ENCODE assay signal across 23 cellular contexts in the genomic region with DNA sequence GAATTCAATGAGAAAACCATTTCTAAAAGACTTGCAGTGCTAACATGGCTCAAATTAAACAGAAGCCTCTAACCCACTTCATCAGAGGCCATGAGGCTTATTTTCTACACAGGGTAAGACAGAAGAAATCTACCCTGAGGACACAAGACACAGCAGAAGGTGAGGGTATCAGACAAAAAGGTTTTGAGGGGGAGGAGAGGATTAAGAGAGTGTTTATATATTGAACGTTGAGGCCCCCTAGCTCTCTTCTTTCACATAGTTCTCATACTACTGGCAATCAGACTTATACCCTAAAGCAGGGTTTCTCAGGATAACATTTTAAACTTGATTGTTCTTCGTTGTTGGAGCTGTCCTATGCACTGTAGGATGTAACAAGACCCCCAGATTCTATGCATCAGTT. TPM values are rescaled to one million over a fixed set of nuclear protein-coding genes. Genes with fewer than 3 reads are reported as not detected.
A peak's percentile ranks its signal among the peaks of the same experiment; 100 is the strongest.
DNase-seq lines count a peak whose midpoint lies in the region; ATAC-seq, FAIRE-seq and TF ChIP-seq lines count a peak whose summit lies in the region.
"Had no signal": no experiment of that assay in that cellular context is flagged by ENCODE, and none has a peak within 500 bp of the region (broad histone marks: within the 10 kb centered on the region; RNA-seq: fewer than 3 reads in every experiment).

No MANE protein-coding gene starts in this region.

- H3K79me2 ChIP-seq in K562 (ENCODE audit: control insufficient read depth, insufficient read depth, low read length) (peaks cover 75% of the 10 kb centered on the region), smooth muscle cell (ENCODE audit: low read depth) (peaks cover 82% of the 10 kb centered on the region)

- no peak overlapping the region for H3K18ac ChIP-seq in IMR-90 (ENCODE audit: low read depth, low read length)

- H2BK120ac ChIP-seq in IMR-90 (ENCODE audit: low read depth, low read length), result no peak overlapping the region

- H2BK20ac ChIP-seq in IMR-90 (ENCODE audit: low read depth, low read length), result no peak overlapping the region

- 0 out of 2 replicates have a peak, but pooled peaks cover 3% of the 10 kb centered on the region for H3K4me1 ChIP-seq in IMR-90 (ENCODE audit: control insufficient read depth, insufficient read depth, low read length)
- H3K4me1 ChIP-seq in K562 (replicated peaks in 1 of 2; ENCODE audit: control insufficient read depth in 2 of 2, insufficient read depth in 2 of 2, low read length in 2 of 2), result no peaks in the 10 kb centered on the region
- H3K4me1 ChIP-seq in smooth muscle cell (ENCODE audit: low read depth), result peaks cover 17% of the 10 kb centered on the region
- H3K4me1 ChIP-seq: A549; BLaER1 treated with 17β-estradiol and CSF1 and Interleukin-3, amounts not matched to agents 10 nM and 100 nM had no signal

- no peak overlapping the region for H3K27ac Mint-ChIP-seq in T-helper 17 cell

- in situ Hi-C loops in IMR-90 (cut with MboI; ENCODE audit: low sequenced_read_pairs) (loop anchor here (25.0 kb wide), 1 partner anchor 988 kb away; no protein-coding TSS in a partner anchor), K562 (cut with MboI) (loop anchor here (10.0 kb wide), 1 partner anchor 206 kb away; no protein-coding TSS in a partner anchor)

- no TSS peak for BruUV-seq in IMR-90 (replicated peaks; lab: Mats Ljungman, UMichigan)
- BruUV-seq in K562 (replicated peaks; lab: Mats Ljungman, UMichigan), result no TSS peak

- H3K9me1 ChIP-seq in IMR-90 (ENCODE audit: insufficient read depth, low read length) (peaks cover 3% of the 10 kb centered on the region; the same call in 1 of the 2 replicates), K562 (ENCODE audit: control insufficient read depth, insufficient read depth, low read length) (no peaks in the 10 kb centered on the region)

- dilution Hi-C loops in IMR-90 (cut with HindIII; ENCODE audit: low sequenced_read_pairs, unreplicated experiment), result no loop called here

- no peak for TF ChIP-seq EP300 in K562 (IDR thresholded peaks at IDR 0.05; ENCODE audit: low read length)

- WGBS in IMR-90 (ENCODE audit: extremely low coverage in 2 of 2, insufficient read length in 1 of 2), 2 experiments, result no CpG with 5 or more reads among the region's 2 CpGs
- 18% methylated on average over 2 of the region's 2 CpGs for WGBS in K562 (ENCODE audit: insufficient coverage, low coverage, missing lambda C conversion rate)
- 49% methylated on average over 2 of the region's 2 CpGs for WGBS in smooth muscle cell (ENCODE audit: low lambda C conversion rate)

- H3K4me1 Mint-ChIP-seq in T-helper 17 cell, result peaks cover 26% of the 10 kb centered on the region

- no peak overlapping the region for H2AK5ac ChIP-seq in IMR-90 (ENCODE audit: low read depth, low read length)

- no peak overlapping the region for H2BK5ac ChIP-seq in IMR-90 (ENCODE audit: low read depth, low read length, poor library complexity, severe bottlenecking)

- H3K4me2 ChIP-seq in IMR-90 (ENCODE audit: low read depth, low read length), result no peak overlapping the region
- no peak overlapping the region for H3K4me2 ChIP-seq in K562 (ENCODE audit: insufficient read depth, low read length)
- H3K4me2 ChIP-seq in smooth muscle cell, result peak overlapping the region; percentile 30
- H3K4me2 ChIP-seq: A549; BLaER1 treated with 17β-estradiol and CSF1 and Interleukin-3, amounts not matched to agents 10 nM and 100 nM; KMS-11; SK-N-SH had no signal

- no peaks in the 10 kb centered on the region for H3K27me3 ChIP-seq in IMR-90 (ENCODE audit: control insufficient read depth, insufficient read depth, low read length)
- no peaks in the 10 kb centered on the region for H3K27me3 ChIP-seq in K562 (ENCODE audit: control insufficient read depth in 2 of 2, insufficient read depth in 2 of 2, low read length in 2 of 2)
- H3K27me3 ChIP-seq in smooth muscle cell (ENCODE audit: low read depth), result no peaks in the 10 kb centered on the region
- H3K27me3 ChIP-seq: BLaER1 treated with 17β-estradiol and CSF1 and Interleukin-3, amounts not matched to agents 10 nM and 100 nM had no signal

- H4K91ac ChIP-seq in IMR-90 (ENCODE audit: insufficient read depth, low read depth, low read length), result no peak overlapping the region

- no peak overlapping the region for H3K27ac ChIP-seq in IMR-90 (ENCODE audit: insufficient read depth, low read length)
- H3K27ac ChIP-seq in K562 (ENCODE audit: extremely low read depth, low read depth, low read length), result no peak overlapping the region
- no peak overlapping the region for H3K27ac ChIP-seq in smooth muscle cell (ENCODE audit: low read depth)
- H3K27ac ChIP-seq: A549; BLaER1 treated with 17β-estradiol and CSF1 and Interleukin-3, amounts not matched to agents 10 nM and 100 nM; KMS-11 had no signal

- POLR2A ChIA-PET in IMR-90 (lab: Charles Lee; ENCODE audit: unreplicated experiment) (no interaction called here), K562 (lab: Yijun Ruan, JAX) (no interaction called here)

- no peak overlapping the region for H2BK15ac ChIP-seq in IMR-90 (ENCODE audit: low read depth, low read length)

- intact Hi-C loops in IMR-90 (cut with micrococcal nuclease) (loop anchor here (10.0 kb wide), 1 partner anchor 356 kb away; no protein-coding TSS in a partner anchor), K562 (cut with micrococcal nuclease) (no loop called here)

- TF ChIP-seq RAD21 in IMR-90 (IDR thresholded peaks at IDR 0.05; ENCODE audit: low read length) (no peak), K562 (CRISPR knock-in tag; conservative IDR thresholded peaks at IDR 0.05 in 1 of 2, IDR thresholded peaks at IDR 0.05 in 1 of 2) (no peak)

- H4K5ac ChIP-seq in IMR-90 (ENCODE audit: low read depth, low read length), result no peak overlapping the region

- H3K4ac ChIP-seq in IMR-90 (ENCODE audit: low read depth, low read length), result no peak overlapping the region

- H3K36me3 ChIP-seq in IMR-90 (ENCODE audit: control insufficient read depth, insufficient read depth, low read length) (peaks cover 6% of the 10 kb centered on the region), K562 (ENCODE audit: control insufficient read depth, insufficient read depth, low read length) (peaks cover 5% of the 10 kb centered on the region; the same call in 2 of the 3 replicates), smooth muscle cell (ENCODE audit: low read depth) (no peaks in the 10 kb centered on the region)

- H3K36me3 Mint-ChIP-seq in T-helper 17 cell (ENCODE audit: low read depth), result no peaks in the 10 kb centered on the region

- H3K27me3 Mint-ChIP-seq in T-helper 17 cell, result no peaks in the 10 kb centered on the region
- H3K27me3 Mint-ChIP-seq: CD4-positive, alpha-beta memory T cell had no signal

- H3K56ac ChIP-seq in IMR-90 (ENCODE audit: extremely low read depth, insufficient read depth, low read length), result no peak overlapping the region

- H3K4me3 ChIP-seq in IMR-90 (ENCODE audit: insufficient read depth, low read depth, low read length) (no peak overlapping the region), K562 (no peak overlapping the region), smooth muscle cell (no peak overlapping the region)
- H3K4me3 ChIP-seq: A549; BLaER1 treated with 17β-estradiol and CSF1 and Interleukin-3, amounts not matched to agents 10 nM and 100 nM had no signal

- no peak overlapping the region for H2AFZ ChIP-seq in IMR-90 (replicated peaks; ENCODE audit: low read length, poor library complexity)
- H2AFZ ChIP-seq in K562 (ENCODE audit: low read depth, low read length), result no peak overlapping the region
- no peak overlapping the region for H2AFZ ChIP-seq in smooth muscle cell (ENCODE audit: low read depth)

- peak; percentile 40 for FAIRE-seq in GM12891 (lab: Jason Lieb, UNC)
- FAIRE-seq in K562 (lab: Jason Lieb, UNC), result no peak
- FAIRE-seq: A549, GM12892, GM19239 had no signal

- H3K9me3 ChIP-seq in IMR-90 (ENCODE audit: control insufficient read depth, insufficient read depth, low read length) (no peaks in the 10 kb centered on the region), K562 (replicated peaks; ENCODE audit: control insufficient read depth, insufficient read depth, low read depth, low read length) (peaks cover 3% of the 10 kb centered on the region; the same call in 1 of the 2 replicates), smooth muscle cell (replicated peaks; ENCODE audit: low read depth) (no peaks in the 10 kb centered on the region), T-helper 17 cell (ENCODE audit: control insufficient read depth, low read length, poor library complexity, severe bottlenecking) (no peaks in the 10 kb centered on the region)

- H3F3A ChIP-seq in smooth muscle cell (ENCODE audit: low read depth), result no peaks in the 10 kb centered on the region

- no peak overlapping the region for H2AK9ac ChIP-seq in IMR-90 (replicated peaks; ENCODE audit: low read depth, low read length, poor library complexity)

- CTCF ChIA-PET in IMR-90 (lab: Yijun Ruan, JAX) (interaction anchor here (0.6 kb wide), 1 partner anchor 234 kb away, joined by 3 read pairs; no protein-coding TSS in a partner anchor), K562 (lab: Yijun Ruan, JAX; ENCODE audit: low intra/inter-chr PET ratio) (no interaction called here)

- peak; percentile 46 for ATAC-seq in IMR-90 (ENCODE audit: low read depth)
- ATAC-seq in K562, result peak; percentile 51; the same call in 2 of the 3 replicates
- no peak for ATAC-seq in T-helper 17 cell
- ATAC-seq: A549 had no signal

- H3K9ac ChIP-seq in IMR-90 (ENCODE audit: low read depth, low read length) (no peak overlapping the region), K562 (ENCODE audit: insufficient read depth in 1 of 2, low read depth in 2 of 2, low read length in 2 of 2) (no peak overlapping the region), smooth muscle cell (ENCODE audit: low read depth) (no peak overlapping the region)
- H3K9ac ChIP-seq: BLaER1 treated with 17β-estradiol and CSF1 and Interleukin-3, amounts not matched to agents 10 nM and 100 nM; KMS-11; SK-N-SH had no signal

- peaks cover 6% of the 10 kb centered on the region; the same call in 1 of the 2 replicates for H4K20me1 ChIP-seq in IMR-90 (ENCODE audit: insufficient read depth, low read length)
- H4K20me1 ChIP-seq in K562 (replicated peaks; ENCODE audit: control insufficient read depth, insufficient read depth, low read length), result no peaks in the 10 kb centered on the region
- peaks cover 29% of the 10 kb centered on the region for H4K20me1 ChIP-seq in smooth muscle cell (ENCODE audit: low read depth)

- no peak overlapping the region for H3K4me3 Mint-ChIP-seq in T-helper 17 cell

- DNase-seq in GM12891 (ENCODE audit: insufficient read length, low spot score), result no peak
- no peak for DNase-seq in IMR-90
- DNase-seq in K562 (ENCODE audit: extremely low read depth in 1 of 4, low spot score in 3 of 4), result no peak
- DNase-seq in smooth muscle cell (lab: John Stamatoyannopoulos, UW; ENCODE audit: unreplicated experiment), result no peak
- no peak for DNase-seq in islet precursor cell
- DNase-seq in T-helper 17 cell, result no peak
- DNase-seq in NCI-H226, result no peak
- DNase-seq: AML-193; CD4-positive, alpha-beta memory T cell; COR-L47; EL; GDM1; MM.1S; NCI-H2029 treated with DMSO at 0.1 percent for 48 hours; NCI-H526 treated with DMSO at 0.1 percent for 48 hours; SIG-M5; SK-N-SH; SW 1271 had no signal

- no peak for TF ChIP-seq CTCF in IMR-90 (conservative IDR thresholded peaks at IDR 0.05; ENCODE audit: low read depth, low read length)
- TF ChIP-seq CTCF in K562 (IDR thresholded peaks at IDR 0.05 in 2 of 3, conservative IDR thresholded peaks at IDR 0.05 in 1 of 3; ENCODE audit: insufficient read depth in 2 of 3, low read depth in 1 of 3, low read length in 3 of 3), result no peak
- TF ChIP-seq CTCF in smooth muscle cell (IDR thresholded peaks at IDR 0.05; ENCODE audit: borderline replicate concordance, insufficient read depth, poor library complexity, severe bottlenecking), result no peak

- H3K79me1 ChIP-seq in IMR-90 (ENCODE audit: low read depth in 1 of 2, low read length in 2 of 2), result peaks cover 9 to 25% of the 10 kb centered on the region in 2 experiments

- H3K23ac ChIP-seq in IMR-90 (ENCODE audit: low read depth, low read length), result no peak overlapping the region

- no peak overlapping the region for H4K8ac ChIP-seq in IMR-90 (ENCODE audit: low read depth in 2 of 2, low read length in 2 of 2)

- no peak for TF ChIP-seq POLR2A in GM12891 (IDR thresholded peaks at IDR 0.05; ENCODE audit: low read depth, low read length)
- TF ChIP-seq POLR2A in IMR-90 (IDR thresholded peaks at IDR 0.05; ENCODE audit: low read depth, low read length), result no peak
- no peak for TF ChIP-seq POLR2A in K562 (conservative IDR thresholded peaks at IDR 0.05)

- H3K14ac ChIP-seq in IMR-90 (replicated peaks; ENCODE audit: low read depth, low read length), result no peak overlapping the region

RNA-seq across cellular contexts. Expression of a gene that starts 21.4 kb away (rescaled TPM):
- polyA plus RNA-seq in GM12891 (2012; ENCODE audit: low read depth, missing spikeins), result 26.9 TPM
- total RNA-seq in IMR-90 (2012; rRNA removed) (23.5 and 63.9 TPM in 2 replicates), K562 (2014; rRNA removed) (61.4 and 62.2 TPM in 2 replicates), K562 (2014; rRNA removed; fragmentation: Illumina TruSeq; extraction: Trizol) (70.0 and 94.9 TPM in 2 replicates), K562 (2015; rRNA removed; fragmentation: Illumina TruSeq; extraction: Trizol) (49.2 and 58.6 TPM in 2 replicates), K562 (2021) (60.3 and 65.4 TPM in 2 replicates), smooth muscle cell (75.3 and 84.8 TPM in 2 replicates), T-helper 17 cell (10 to 100 TPM; 29.5 to 32.7 TPM)
- polyA plus RNA-seq in IMR-90 (2012; rRNA removed) (9.3 and 20.6 TPM in 2 replicates), K562 (2011; rRNA removed) (58.4 and 86.5 TPM in 2 replicates), K562 (2014; fragmentation: Illumina TruSeq; extraction: Trizol) (64.1 and 100 TPM in 2 replicates), K562 (2014; fragmentation: Nextera tagmentation; extraction: Ambion mirVana) (10 to 100 TPM; 86.8 to 90.0 TPM), K562 (2014; rRNA removed) (70.5 and 86.5 TPM in 2 replicates), smooth muscle cell (22.9 and 23.7 TPM in 2 replicates)
- polyA plus RNA-seq in IMR-90 (2012; cell fraction: cytosol; rRNA removed), result 9.6 TPM in 2 replicates
- 6.6 and 28.3 TPM in 2 replicates for polyA plus RNA-seq in IMR-90 (2012; cell fraction: nucleus; rRNA removed; ENCODE audit: low replicate concordance)
- total RNA-seq in K562 (2011; cell fraction: chromatin; rRNA removed; ENCODE audit: low replicate concordance), result 31.8 and 105 TPM in 2 replicates
- 17.7 and 26.2 TPM in 2 replicates for total RNA-seq in K562 (2011; cell fraction: nucleolus; rRNA removed)
- 42.5 and 60.5 TPM in 2 replicates for total RNA-seq in K562 (2011; cell fraction: nucleoplasm; rRNA removed)
- 14.9 and 49.8 TPM in 2 replicates for polyA plus RNA-seq in K562 (2011; cell fraction: cytosol; rRNA removed)
- 38.3 and 62.9 TPM in 2 replicates for polyA plus RNA-seq in K562 (2011; cell fraction: nucleus; rRNA removed)
- 51.3 and 54.1 TPM in 2 replicates for polyA plus RNA-seq in K562 (2012)
- polyA minus RNA-seq in K562 (2011; rRNA and poly(A)+ RNA removed), result 73.0 and 88.3 TPM in 2 replicates
- 21.6 and 26.1 TPM in 2 replicates for polyA minus RNA-seq in K562 (2011; cell fraction: cytosol; rRNA and poly(A)+ RNA removed)
- 42.7 and 84.9 TPM in 2 replicates for polyA minus RNA-seq in K562 (2011; cell fraction: nucleus; rRNA and poly(A)+ RNA removed)

RNA-seq across cellular contexts. Expression of a gene that starts 21.8 kb away (rescaled TPM):
- polyA plus RNA-seq in GM12891 (2012; ENCODE audit: low read depth, missing spikeins), result 12.2 TPM
- total RNA-seq in IMR-90 (2012; rRNA removed) (14.2 and 17.5 TPM in 2 replicates), K562 (2014; rRNA removed) (5.1 and 5.4 TPM in 2 replicates), K562 (2014; rRNA removed; fragmentation: Illumina TruSeq; extraction: Trizol) (11.1 and 13.0 TPM in 2 replicates), K562 (2015; rRNA removed; fragmentation: Illumina TruSeq; extraction: Trizol) (9.5 and 12.0 TPM in 2 replicates), K562 (2021) (9.8 and 13.9 TPM in 2 replicates), smooth muscle cell (31.2 and 89.4 TPM in 2 replicates), T-helper 17 cell (10 to 100 TPM; 56.1 to 56.8 TPM)
- polyA plus RNA-seq in IMR-90 (2012; rRNA removed) (9.8 and 10.3 TPM in 2 replicates), K562 (2011; rRNA removed) (14.5 and 24.2 TPM in 2 replicates), K562 (2014; fragmentation: Illumina TruSeq; extraction: Trizol) (9.0 and 9.1 TPM in 2 replicates), K562 (2014; fragmentation: Nextera tagmentation; extraction: Ambion mirVana) (1 to 10 TPM; 3.4 to 3.6 TPM), K562 (2014; rRNA removed) (6.2 and 6.8 TPM in 2 replicates), smooth muscle cell (25.7 and 35.5 TPM in 2 replicates)
- 4.1 and 4.6 TPM in 2 replicates for polyA plus RNA-seq in IMR-90 (2012; cell fraction: cytosol; rRNA removed)
- polyA plus RNA-seq in IMR-90 (2012; cell fraction: nucleus; rRNA removed; ENCODE audit: low replicate concordance), result 9.1 and 19.6 TPM in 2 replicates
- 27.5 and 81.6 TPM in 2 replicates for total RNA-seq in K562 (2011; cell fraction: chromatin; rRNA removed; ENCODE audit: low replicate concordance)
- total RNA-seq in K562 (2011; cell fraction: nucleolus; rRNA removed), result 19.5 and 21.8 TPM in 2 replicates
- 51.9 and 119 TPM in 2 replicates for total RNA-seq in K562 (2011; cell fraction: nucleoplasm; rRNA removed)
- polyA plus RNA-seq in K562 (2011; cell fraction: cytosol; rRNA removed), result 8.2 and 11.8 TPM in 2 replicates
- polyA plus RNA-seq in K562 (2011; cell fraction: nucleus; rRNA removed), result 32.2 and 33.0 TPM in 2 replicates
- 7.0 and 9.5 TPM in 2 replicates for polyA plus RNA-seq in K562 (2012)
- polyA minus RNA-seq in K562 (2011; rRNA and poly(A)+ RNA removed), result 34.7 and 48.3 TPM in 2 replicates
- polyA minus RNA-seq in K562 (2011; cell fraction: cytosol; rRNA and poly(A)+ RNA removed), result 7.8 and 18.7 TPM in 2 replicates
- 63.7 and 108 TPM in 2 replicates for polyA minus RNA-seq in K562 (2011; cell fraction: nucleus; rRNA and poly(A)+ RNA removed)
